19 cellular contexts compared by ENCODE assay signal in genomic region chr3:108341911-108342310, GRCh38. TPM values are rescaled to one million over a fixed set of nuclear protein-coding genes. Genes with fewer than 3 reads are reported as not detected.
DNase-seq lines count a peak whose midpoint lies in the region; ATAC-seq and TF ChIP-seq lines count a peak whose summit lies in the region.
"Had no signal": no experiment of that assay in that cellular context is flagged by ENCODE, and none has a peak within 500 bp of the region (broad histone marks: within the 10 kb centered on the region; RNA-seq: fewer than 3 reads in every experiment).

No MANE protein-coding gene starts in this region.

- CTCF ChIA-PET in Calu3 (lab: Charles Lee) = interaction anchor here (0.6 kb wide), 1 partner anchor 568 kb away, joined by 3 read pairs; no protein-coding TSS in a partner anchor

- TF ChIP-seq CTCF in neural progenitor cell (IDR thresholded peaks at IDR 0.05) = no peak
- TF ChIP-seq CTCF in Calu3 (IDR thresholded peaks at IDR 0.05; ENCODE audit: unreplicated experiment) = no peak

- H3K4me1 Mint-ChIP-seq in T-helper 17 cell (peaks cover 6% of the 10 kb centered on the region), neural progenitor cell (peaks cover 15% of the 10 kb centered on the region), Calu3 (ENCODE audit: low read depth, unreplicated experiment) (peaks cover 9% of the 10 kb centered on the region)

- no peaks in the 10 kb centered on the region for H3K36me3 ChIP-seq in neural progenitor cell
- H3K36me3 ChIP-seq: BE2C, BLaER1 had no signal

- no peaks in the 10 kb centered on the region for H3K9me3 Mint-ChIP-seq in neural progenitor cell
- H3K9me3 Mint-ChIP-seq in Calu3 (ENCODE audit: low read depth, unreplicated experiment) = no peaks in the 10 kb centered on the region
- H3K9me3 Mint-ChIP-seq: CD14-positive monocyte; CD4-positive, alpha-beta memory T cell; CD8-positive, alpha-beta memory T cell had no signal

- ATAC-seq in T-helper 17 cell = no peak

- H3K4me3 ChIP-seq in neural progenitor cell = no peak overlapping the region
- H3K4me3 ChIP-seq: BLaER1 had no signal

- H3K4me2 ChIP-seq in neural progenitor cell = no peak overlapping the region

- H3K27me3 Mint-ChIP-seq in T-helper 17 cell = no peaks in the 10 kb centered on the region
- no peaks in the 10 kb centered on the region for H3K27me3 Mint-ChIP-seq in neural progenitor cell (ENCODE audit: insufficient read depth, low read depth)
- no peaks in the 10 kb centered on the region for H3K27me3 Mint-ChIP-seq in Calu3 (ENCODE audit: unreplicated experiment)
- H3K27me3 Mint-ChIP-seq: CD4-positive, alpha-beta memory T cell; CD8-positive, alpha-beta memory T cell had no signal

- H3K4me1 ChIP-seq in neural progenitor cell = peaks cover 14% of the 10 kb centered on the region
- H3K4me1 ChIP-seq: BE2C had no signal

- H3K27ac ChIP-seq in neural progenitor cell = no peak overlapping the region
- H3K27ac ChIP-seq: BLaER1 had no signal

- no peaks in the 10 kb centered on the region for H3K36me3 Mint-ChIP-seq in T-helper 17 cell (ENCODE audit: low read depth)
- no peaks in the 10 kb centered on the region for H3K36me3 Mint-ChIP-seq in neural progenitor cell
- H3K36me3 Mint-ChIP-seq in Calu3 (ENCODE audit: insufficient read depth, unreplicated experiment) = peaks cover 5% of the 10 kb centered on the region
- H3K36me3 Mint-ChIP-seq: CD14-positive monocyte; CD4-positive, alpha-beta memory T cell; CD4-positive, CD25-positive, alpha-beta regulatory T cell; CD8-positive, alpha-beta memory T cell had no signal

- H3K9ac ChIP-seq in neural progenitor cell = no peak overlapping the region
- H3K9ac ChIP-seq: BLaER1 had no signal

- DNase-seq in SK-N-DZ (ENCODE audit: low spot score) (peak; percentile 92), T-helper 17 cell (no peak), neural progenitor cell (ENCODE audit: low spot score) (no peak), kidney tubule cell (ENCODE audit: low spot score) (no peak), Calu3 (no peak)
- DNase-seq: 8988T; ACHN; BE2C; C1 segment of cervical spinal cord; CD4-positive, alpha-beta memory T cell; CD4-positive, CD25-positive, alpha-beta regulatory T cell; CD8-positive, alpha-beta memory T cell; COR-L47; DMS79 treated with DMSO at 0.1 percent for 48 hours; GF-D8 had no signal

- no peaks in the 10 kb centered on the region for H3K79me2 ChIP-seq in neural progenitor cell (ENCODE audit: low read depth)

- H4K20me1 ChIP-seq in neural progenitor cell (ENCODE audit: low read depth) = no peaks in the 10 kb centered on the region
- H4K20me1 ChIP-seq: BLaER1 had no signal

- H3K4me3 Mint-ChIP-seq in T-helper 17 cell (no peak overlapping the region), neural progenitor cell (no peak overlapping the region), Calu3 (ENCODE audit: low read depth, unreplicated experiment) (no peak overlapping the region)
- H3K4me3 Mint-ChIP-seq: CD14-positive monocyte; CD4-positive, alpha-beta memory T cell; CD4-positive, CD25-positive, alpha-beta regulatory T cell; CD8-positive, alpha-beta memory T cell had no signal

- peak overlapping the region; percentile 40 for H2AFZ ChIP-seq in neural progenitor cell (replicated peaks)

- H3K27me3 ChIP-seq in neural progenitor cell = no peaks in the 10 kb centered on the region
- H3K27me3 ChIP-seq: BE2C, BLaER1 had no signal

- H3F3A ChIP-seq in neural progenitor cell (ENCODE audit: low read depth) = no peaks in the 10 kb centered on the region

- no TSS peak for BruUV-seq in Calu3 (replicated peaks; lab: Mats Ljungman, UMichigan)

- H3K9me3 ChIP-seq in T-helper 17 cell (ENCODE audit: control insufficient read depth, low read length, poor library complexity, severe bottlenecking) = no peaks in the 10 kb centered on the region
- no peaks in the 10 kb centered on the region for H3K9me3 ChIP-seq in neural progenitor cell (ENCODE audit: low read depth)
- H3K9me3 ChIP-seq: BE2C, BLaER1 had no signal

- intact Hi-C loops in Calu3 (cut with micrococcal nuclease; ENCODE audit: unreplicated experiment) = no loop called here

- H3K27ac Mint-ChIP-seq in T-helper 17 cell (peak overlapping the region; percentile 32), neural progenitor cell (no peak overlapping the region), Calu3 (ENCODE audit: unreplicated experiment) (no peak overlapping the region)
- H3K27ac Mint-ChIP-seq: CD14-positive monocyte had no signal

RNA-seq across cellular contexts. Expression of gene HHLA2, which starts 45.6 kb away (rescaled TPM):
- not detected in 2 replicates for polyA plus RNA-seq in SK-N-DZ (2014; cell fraction: cytosol; rRNA removed)
- not detected in 2 replicates for polyA plus RNA-seq in SK-N-DZ (2014; cell fraction: nucleus; rRNA removed)
- total RNA-seq in T-helper 17 cell (1 to 10 TPM in 1 of 2 donors, under 1 TPM in 1; 0.37 to 2.0 TPM), neural progenitor cell (ENCODE audit: low replicate concordance) (not detected in 2 replicates), Calu3 (2022) (5.8 and 7.2 TPM in 2 replicates)
- total RNA-seq: A673 had no signal
- polyA plus RNA-seq: AG04450; CD4-positive, alpha-beta memory T cell; CD4-positive, CD25-positive, alpha-beta regulatory T cell had no signal
